ENCODE assay signal across 13 cellular contexts in genomic region chr10:117134084-117135025, GRCh38. TPM values are rescaled to one million over a fixed set of nuclear protein-coding genes. Genes with fewer than 3 reads are reported as not detected.
DNase-seq lines count a peak whose midpoint lies in the region; ATAC-seq, FAIRE-seq and TF ChIP-seq lines count a peak whose summit lies in the region.
"Had no signal": no experiment of that assay in that cellular context is flagged by ENCODE, and none has a peak within 500 bp of the region (broad histone marks: within the 10 kb centered on the region; RNA-seq: fewer than 3 reads in every experiment).

No MANE protein-coding gene starts in this region.

- peak; percentile 58 for ATAC-seq in mucosa of descending colon
- ATAC-seq in GM21717 (IDR thresholded peaks at IDR 0.05; ENCODE audit: unreplicated experiment) = no peak

- no peak overlapping the region for H3K9ac ChIP-seq in HUES48 (ENCODE audit: low read depth, low read length)

- DNase-seq in COLO668 (lab: John Stamatoyannopoulos, UW; ENCODE audit: unreplicated experiment) = peak; percentile 22
- no peak for DNase-seq in mucosa of descending colon
- DNase-seq in H54 (ENCODE audit: insufficient read length, low spot score) = no peak
- DNase-seq in cerebellar cortex (ENCODE audit: low spot score) = no peak
- DNase-seq in activated CD4-positive, CD25-positive, alpha-beta regulatory T cell (lab: John Stamatoyannopoulos, UW) = no peak
- DNase-seq: GF-D8; SHP77 treated with DMSO at 0.1 percent for 48 hours; stimulated activated CD4-positive, alpha-beta T cell treated with anti-CD3 and anti-CD28 coated beads, Interleukin-4, amount 100 ng/mL, for 4 hours had no signal

- intact Hi-C loops in mucosa of descending colon (cut with DNase I, micrococcal nuclease) = no loop called here

- peak overlapping the region; percentile 34; the same call in 1 of the 2 replicates for H3K4me3 ChIP-seq in HUES48 (ENCODE audit: low read depth, low read length)
- peak overlapping the region; percentile 27 for H3K4me3 ChIP-seq in ectodermal cell (ENCODE audit: insufficient read depth, low read depth, low read length)
- no peak overlapping the region for H3K4me3 ChIP-seq in mucosa of descending colon

- no peaks in the 10 kb centered on the region for H3K9me3 ChIP-seq in HUES48 (ENCODE audit: control insufficient read depth, insufficient read depth, low read length)
- H3K9me3 ChIP-seq in ectodermal cell (ENCODE audit: control insufficient read depth, low read length) = no peaks in the 10 kb centered on the region
- H3K9me3 ChIP-seq in mucosa of descending colon = no peaks in the 10 kb centered on the region

- WGBS in ectodermal cell, 2 experiments = 1% methylated on average over 98 of the region's 98 CpGs

- H3K27me3 ChIP-seq in HUES48 (ENCODE audit: control insufficient read depth, insufficient read depth, low read length) (peaks cover 100% of the 10 kb centered on the region), ectodermal cell (ENCODE audit: control insufficient read depth, insufficient read depth, low read length, poor library complexity, severe bottlenecking) (peaks cover 100% of the 10 kb centered on the region)

- H3K4me1 ChIP-seq in HUES48 (ENCODE audit: control insufficient read depth, insufficient read depth, low read length) (peaks cover 34% of the 10 kb centered on the region), ectodermal cell (ENCODE audit: control insufficient read depth, insufficient read depth, low read length) (peaks cover 39% of the 10 kb centered on the region), mucosa of descending colon (ENCODE audit: low read depth) (peaks cover 37% of the 10 kb centered on the region)

- H3K36me3 ChIP-seq in HUES48 (ENCODE audit: control insufficient read depth, insufficient read depth, low read length) (no peaks in the 10 kb centered on the region), ectodermal cell (ENCODE audit: control insufficient read depth, insufficient read depth, low read length) (no peaks in the 10 kb centered on the region), mucosa of descending colon (ENCODE audit: low read depth) (no peaks in the 10 kb centered on the region)

- no peak overlapping the region for H3K27ac ChIP-seq in HUES48 (ENCODE audit: low read depth, low read length)
- H3K27ac ChIP-seq in ectodermal cell (ENCODE audit: insufficient read depth, low read depth, low read length, poor library complexity, severe bottlenecking) = no peak overlapping the region
- H3K27ac ChIP-seq: epithelial cell of prostate had no signal

- TF ChIP-seq CTCF in mucosa of descending colon (IDR thresholded peaks at IDR 0.05) = no peak

- no peak for TF ChIP-seq POLR2A in H54 (IDR thresholded peaks at IDR 0.05; ENCODE audit: low read depth, low read length)

- no peak for FAIRE-seq in H54 (lab: Jason Lieb, UNC)

RNA-seq across cellular contexts. Expression of gene VAX1, which starts 3.7 kb away (rescaled TPM):
- not detected for polyA plus RNA-seq in ectodermal cell (2013, experiment 1 of 4)
- polyA plus RNA-seq in ectodermal cell (2013, experiment 2 of 4) = 0.14 TPM
- polyA plus RNA-seq in ectodermal cell (2013, experiment 3 of 4) = 0.21 TPM
- polyA plus RNA-seq in ectodermal cell (2013, experiment 4 of 4) = 0.08 TPM
- not detected for total RNA-seq in mucosa of descending colon
- total RNA-seq: mononuclear cell had no signal
